ENCODE assay signal across 17 cellular contexts in the genomic region with DNA sequence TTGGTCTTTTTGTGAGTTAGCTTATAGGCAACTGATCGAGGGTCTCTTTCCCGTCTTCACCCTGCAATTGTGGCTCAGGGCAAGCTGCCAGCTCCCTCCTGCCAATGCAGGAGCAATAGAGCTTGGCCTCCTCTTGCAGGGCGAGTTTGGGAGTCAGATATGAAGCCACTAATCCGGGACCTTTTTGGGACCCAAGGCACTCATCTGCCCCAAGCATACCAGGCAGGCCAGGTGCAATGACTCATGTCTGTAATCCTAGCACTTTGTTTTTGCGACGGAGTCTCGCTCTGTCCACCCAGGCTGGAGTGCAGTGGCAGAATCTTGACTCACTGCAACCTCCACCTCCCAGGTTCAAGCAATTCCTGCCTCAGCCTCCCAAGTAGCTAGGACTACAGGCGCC. TPM values are rescaled to one million over a fixed set of nuclear protein-coding genes. Genes with fewer than 3 reads are reported as not detected.
DNase-seq lines count a peak whose midpoint lies in the region; ATAC-seq and TF ChIP-seq lines count a peak whose summit lies in the region.
"Had no signal": no experiment of that assay in that cellular context is flagged by ENCODE, and none has a peak within 500 bp of the region (broad histone marks: within the 10 kb centered on the region; RNA-seq: fewer than 3 reads in every experiment).

No MANE protein-coding gene starts in this region.

- H3K9me3 ChIP-seq in esophagus (ENCODE audit: control insufficient read depth in 2 of 2, insufficient read depth in 1 of 2, low read depth in 1 of 2, low read length in 1 of 2) (no peaks in the 10 kb centered on the region), adrenal gland (replicated peaks in 1 of 3) (no peaks in the 10 kb centered on the region)
- H3K9me3 ChIP-seq: left lung, vagina had no signal

- H3K4me3 ChIP-seq in esophagus (ENCODE audit: low read depth in 1 of 2, low read length in 2 of 2), result no peak overlapping the region
- H3K4me3 ChIP-seq in retinal pigment epithelial cell (ENCODE audit: low read length), result no peak overlapping the region
- H3K4me3 ChIP-seq in adrenal gland, result no peak overlapping the region
- H3K4me3 ChIP-seq: cardiac muscle cell, left lung, vagina had no signal

- no peak for ATAC-seq in HG03520 (IDR thresholded peaks at IDR 0.05; ENCODE audit: unreplicated experiment)
- no peak for ATAC-seq in GM19467 (IDR thresholded peaks at IDR 0.05; ENCODE audit: unreplicated experiment)
- ATAC-seq: left lung; stimulated activated naive CD8-positive, alpha-beta T cell treated with anti-CD3 and anti-CD28 coated beads, Interleukin-15, amount 100 ng/mL, for 72 hours had no signal

- intact Hi-C loops in adrenal gland (cut with DNase I), result no loop called here

- TF ChIP-seq CTCF in RWPE1 (conservative IDR thresholded peaks at IDR 0.05; ENCODE audit: low read depth), result no peak
- TF ChIP-seq CTCF in retinal pigment epithelial cell (conservative IDR thresholded peaks at IDR 0.05; ENCODE audit: low read depth, low read length), result no peak
- TF ChIP-seq CTCF in adrenal gland (IDR thresholded peaks at IDR 0.05), result no peak

- DNase-seq in Daoy (ENCODE audit: low read depth), result peak; percentile 76
- DNase-seq in RWPE1 (ENCODE audit: low spot score), result peak; percentile 39
- DNase-seq in retinal pigment epithelial cell (ENCODE audit: low read depth), result peak; percentile 52
- DNase-seq in adrenal gland, result no peak
- DNase-seq in C1 segment of cervical spinal cord (lab: John Stamatoyannopoulos, UW), result no peak
- DNase-seq: activated CD4-positive, alpha-beta T cell treated with anti-CD3 and anti-CD28 coated beads, Interleukin-2, amount 10 ng/mL, durations not matched to agents 24 days and 14 days; Kasumi-1; left lung; NCI-H146; NCI-H446 treated with DMSO at 0.1 percent for 48 hours; stimulated activated CD4-positive, alpha-beta T cell treated with anti-CD3 and anti-CD28 coated beads, Interleukin-15, amount 100 ng/mL, for 24 hours; stimulated activated naive CD8-positive, alpha-beta T cell treated with anti-CD3 and anti-CD28 coated beads, Interleukin-15, amount 100 ng/mL, for 72 hours had no signal

- WGBS in esophagus, 2 donors, result 49 to 69% methylated on average over 8 of the region's 8 CpGs
- WGBS in adrenal gland, 4 donors, result 87 to 95% (median 94%) methylated on average over 8 of the region's 8 CpGs

- no peak for TF ChIP-seq POLR2A in adrenal gland (IDR thresholded peaks at IDR 0.05)

- peaks cover 0 to 4% of the 10 kb centered on the region in 2 donors for H3K4me1 ChIP-seq in esophagus (ENCODE audit: control insufficient read depth in 2 of 2, insufficient read depth in 2 of 2, low read length in 1 of 2)
- no peaks in the 10 kb centered on the region for H3K4me1 ChIP-seq in adrenal gland (replicated peaks in 1 of 2)
- H3K4me1 ChIP-seq: left lung, vagina had no signal

- peak overlapping the region; percentile 68 for H3K27ac ChIP-seq in RWPE1
- H3K27ac ChIP-seq in esophagus (ENCODE audit: low read depth in 2 of 2, low read length in 1 of 2), result peak overlapping the region; percentile 70 to 77
- no peak overlapping the region for H3K27ac ChIP-seq in adrenal gland
- H3K27ac ChIP-seq: cardiac muscle cell, left lung, vagina had no signal

- POLR2A ChIA-PET in RWPE1 (lab: Yijun Ruan, JAX; ENCODE audit: low non-redundant PET), result no interaction called here

- CTCF ChIA-PET in RWPE1 (lab: Yijun Ruan, JAX), result interaction anchor here (0.6 kb wide), 1 partner anchor 35 kb away, joined by 3 read pairs; no protein-coding TSS in a partner anchor

- H3K36me3 ChIP-seq in esophagus (ENCODE audit: control insufficient read depth in 2 of 2, insufficient read depth in 2 of 2, low read length in 1 of 2) (peaks cover 5 to 22% of the 10 kb centered on the region in 2 donors), adrenal gland (replicated peaks in 1 of 2) (peaks cover 0 to 65% of the 10 kb centered on the region in 2 donors)

- no peaks in the 10 kb centered on the region for H3K27me3 ChIP-seq in esophagus (ENCODE audit: control insufficient read depth in 1 of 2, insufficient read depth in 2 of 2, low read length in 2 of 2)
- H3K27me3 ChIP-seq in adrenal gland, result no peaks in the 10 kb centered on the region
- H3K27me3 ChIP-seq: cardiac muscle cell, left lung, vagina had no signal

RNA-seq across cellular contexts. Expression of a gene that starts 21.1 kb away (rescaled TPM):
- total RNA-seq in Daoy (2014; rRNA removed; shearing (Covaris generic)), result 41.0 and 52.2 TPM in 2 replicates
- polyA plus RNA-seq in esophagus (1 to 10 TPM; 5.9 to 7.7 TPM), adrenal gland (10 to 100 TPM in 1 of 3 donors, 1 to 10 TPM in 2; 7.2 to 18.6 (median 8.9) TPM)
- 10 to 100 TPM; 17.7 to 32.1 (median 21.4) TPM for total RNA-seq in adrenal gland

Comparison
In these comparisons a context has a peak if more than half of its experiments do, and no peak if none do; other contexts are left out.
1. DNase-seq: peak in Daoy (single experiment), RWPE1 (single experiment) and retinal pigment epithelial cell (single experiment); none in adrenal gland (0 of 7) and C1 segment of cervical spinal cord (0 of 14).
2. H3K27ac ChIP-seq: peak in RWPE1 (single experiment) and esophagus (2 of 2); none in adrenal gland (0 of 5).